ENCODE assay signal across 1 cellular context in the genomic region with DNA sequence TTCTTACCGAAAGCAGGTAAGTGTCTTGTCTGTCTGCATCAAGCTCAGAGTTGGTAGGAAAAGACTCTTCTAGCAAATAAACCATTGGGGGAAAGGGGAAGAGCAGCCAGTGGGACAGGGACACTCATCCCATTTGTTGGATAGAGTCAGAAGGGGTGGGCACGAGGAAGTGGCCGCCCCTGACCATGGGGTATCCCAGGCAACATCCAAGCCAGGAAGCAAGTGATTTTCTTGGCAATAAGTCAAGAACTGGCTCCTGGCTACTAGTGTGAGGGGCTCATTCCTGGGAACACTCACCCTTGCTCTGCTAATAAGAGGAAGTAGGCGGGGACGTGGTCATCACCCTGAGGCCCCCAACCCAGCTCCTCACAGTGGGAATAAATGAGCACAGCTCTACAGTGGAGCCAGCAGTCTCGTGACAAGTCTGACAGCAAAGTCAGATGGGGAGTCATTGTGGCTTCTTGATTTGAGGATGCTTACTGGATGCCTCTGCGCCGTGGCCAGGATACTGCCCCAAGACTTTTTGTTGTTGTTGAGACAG.
TF ChIP-seq lines count a peak whose summit lies in the region.

No MANE protein-coding gene starts in this region.

TF ChIP-seq in WTC11, 78 proteins besides CTCF, POLR2A, EP300 and RAD21 (continued from another document):
- TF ChIP-seq ZNF138 (CRISPR knock-in tag; conservative IDR thresholded peaks at IDR 0.05) = no peak
